22 cellular contexts compared by ENCODE assay signal in genomic region chr17:34287858-34288257, GRCh38. TPM values are rescaled to one million over a fixed set of nuclear protein-coding genes. Genes with fewer than 3 reads are reported as not detected.
DNase-seq lines count a peak whose midpoint lies in the region; ATAC-seq, FAIRE-seq and TF ChIP-seq lines count a peak whose summit lies in the region.
"Had no signal": no experiment of that assay in that cellular context is flagged by ENCODE, and none has a peak within 500 bp of the region (broad histone marks: within the 10 kb centered on the region; RNA-seq: fewer than 3 reads in every experiment).

No MANE protein-coding gene starts in this region.

- H4K5ac ChIP-seq in IMR-90 (ENCODE audit: low read depth, low read length): no peak overlapping the region

- intact Hi-C loops in IMR-90 (cut with micrococcal nuclease) (no loop called here), endothelial cell of umbilical vein (cut with micrococcal nuclease) (no loop called here), MCF 10A (cut with micrococcal nuclease) (no loop called here)

- no peak overlapping the region for H2BK15ac ChIP-seq in IMR-90 (ENCODE audit: low read depth, low read length)

- H3K4me1 Mint-ChIP-seq in MCF 10A (ENCODE audit: insufficient read depth, unreplicated experiment): no peaks in the 10 kb centered on the region
- H3K4me1 Mint-ChIP-seq: GM23338 had no signal

- no peak overlapping the region for H4K8ac ChIP-seq in IMR-90 (ENCODE audit: low read depth in 2 of 2, low read length in 2 of 2)

- no peak overlapping the region for H2BK20ac ChIP-seq in IMR-90 (ENCODE audit: low read depth, low read length)

- DNase-seq in EH (ENCODE audit: low read depth) (peak; percentile 43), IMR-90 (no peak), endothelial cell of umbilical vein (ENCODE audit: low read depth, low spot score) (peak; percentile 47), osteoblast (ENCODE audit: insufficient read length, low spot score, missing footprints) (no peak), GM03348 (ENCODE audit: low spot score) (no peak), MCF 10A (ENCODE audit: unreplicated experiment) (no peak), kidney tubule cell (ENCODE audit: low spot score) (no peak)
- DNase-seq: 8988T; AML-193; Caco-2; CD4-positive, alpha-beta T cell; GF-D8; HCEC 1CT; KG1 had no signal

- no peak overlapping the region for H2AFZ ChIP-seq in IMR-90 (replicated peaks; ENCODE audit: low read length, poor library complexity)
- H2AFZ ChIP-seq in endothelial cell of umbilical vein (ENCODE audit: low read depth, low read length): no peak overlapping the region
- no peak overlapping the region for H2AFZ ChIP-seq in osteoblast (ENCODE audit: low read length)
- H2AFZ ChIP-seq: GM23338 had no signal

- no peaks in the 10 kb centered on the region for H3K79me1 ChIP-seq in IMR-90 (ENCODE audit: low read depth in 1 of 2, low read length in 2 of 2)

- no peak overlapping the region for H4K91ac ChIP-seq in IMR-90 (ENCODE audit: insufficient read depth, low read depth, low read length)

- H3K9me3 ChIP-seq in IMR-90 (ENCODE audit: control insufficient read depth, insufficient read depth, low read length) (no peaks in the 10 kb centered on the region), endothelial cell of umbilical vein (replicated peaks; ENCODE audit: control insufficient read depth, insufficient read depth, low read length) (no peaks in the 10 kb centered on the region), osteoblast (ENCODE audit: low read depth, low read length) (no peaks in the 10 kb centered on the region)
- H3K9me3 ChIP-seq: Caco-2 had no signal

- no peak overlapping the region for H3K4ac ChIP-seq in IMR-90 (ENCODE audit: low read depth, low read length)

- H3K9me3 Mint-ChIP-seq in MCF 10A (ENCODE audit: unreplicated experiment): no peaks in the 10 kb centered on the region
- H3K9me3 Mint-ChIP-seq: CD4-positive, alpha-beta T cell; GM23338 had no signal

- H3K14ac ChIP-seq in IMR-90 (replicated peaks; ENCODE audit: low read depth, low read length): no peak overlapping the region

- no peak overlapping the region for H3K27ac Mint-ChIP-seq in MCF 10A (ENCODE audit: low read depth, unreplicated experiment)
- H3K27ac Mint-ChIP-seq: CD4-positive, alpha-beta T cell; GM23338 had no signal

- no peak overlapping the region for H2AK5ac ChIP-seq in IMR-90 (ENCODE audit: low read depth, low read length)

- no peak overlapping the region for H3K56ac ChIP-seq in IMR-90 (ENCODE audit: extremely low read depth, insufficient read depth, low read length)

- ATAC-seq in IMR-90 (ENCODE audit: low read depth) (peak; percentile 11; the same call in 1 of the 2 replicates), HG03280 (IDR thresholded peaks at IDR 0.05; ENCODE audit: unreplicated experiment) (no peak)
- ATAC-seq: GM12878, GM23338, HepG2 had no signal

- dilution Hi-C loops in IMR-90 (cut with HindIII; ENCODE audit: low sequenced_read_pairs, unreplicated experiment): no loop called here
- dilution Hi-C loops in endothelial cell of umbilical vein (cut with MboI; ENCODE audit: extremely low pct_ligation_motif_present, low sequenced_read_pairs): no loop called here

- H3K4me1 ChIP-seq in IMR-90 (ENCODE audit: control insufficient read depth, insufficient read depth, low read length) (no peaks in the 10 kb centered on the region; the same call in 1 of the 2 replicates), endothelial cell of umbilical vein (ENCODE audit: control insufficient read depth, extremely low read depth, insufficient read depth, low read length) (peaks cover 5% of the 10 kb centered on the region), osteoblast (ENCODE audit: insufficient read depth, low read length) (peaks cover 9% of the 10 kb centered on the region)
- H3K4me1 ChIP-seq: Caco-2 had no signal

- TF ChIP-seq CTCF in IMR-90 (conservative IDR thresholded peaks at IDR 0.05; ENCODE audit: low read depth, low read length) (no peak), endothelial cell of umbilical vein (IDR thresholded peaks at IDR 0.05; ENCODE audit: extremely low read depth in 1 of 2, insufficient read depth in 1 of 2, low read depth in 1 of 2, low read length in 2 of 2) (no peak), osteoblast (IDR thresholded peaks at IDR 0.05; ENCODE audit: extremely low read depth, low read depth, low read length) (no peak), MCF 10A (IDR thresholded peaks at IDR 0.05; ENCODE audit: unreplicated experiment) (no peak)

- no peak overlapping the region for H3K23ac ChIP-seq in IMR-90 (ENCODE audit: low read depth, low read length)

- no peak overlapping the region for H2AK9ac ChIP-seq in IMR-90 (replicated peaks; ENCODE audit: low read depth, low read length, poor library complexity)

- H3K4me2 ChIP-seq in IMR-90 (ENCODE audit: low read depth, low read length) (no peak overlapping the region), endothelial cell of umbilical vein (ENCODE audit: insufficient read depth, low read length) (no peak overlapping the region), osteoblast (ENCODE audit: insufficient read depth, low read length) (peak overlapping the region; percentile 48)
- H3K4me2 ChIP-seq: GM23338 had no signal

- BruUV-seq in IMR-90 (replicated peaks; lab: Mats Ljungman, UMichigan): no TSS peak
- BruUV-seq in endothelial cell of umbilical vein (replicated peaks; lab: Mats Ljungman, UMichigan): no TSS peak
- no TSS peak for BruUV-seq in MCF 10A (replicated peaks; lab: Mats Ljungman, UMichigan)

- H3K4me3 ChIP-seq in IMR-90 (ENCODE audit: insufficient read depth, low read depth, low read length) (no peak overlapping the region), endothelial cell of umbilical vein (replicated peaks in 1 of 3; ENCODE audit: insufficient read depth in 1 of 3, low read depth in 1 of 3, low read length in 3 of 3) (no peak overlapping the region), osteoblast (ENCODE audit: insufficient read depth, low read length) (no peak overlapping the region)
- H3K4me3 ChIP-seq: GM12878, GM23338 had no signal

- H2BK5ac ChIP-seq in IMR-90 (ENCODE audit: low read depth, low read length, poor library complexity, severe bottlenecking): no peak overlapping the region

- WGBS in IMR-90 (ENCODE audit: extremely low coverage in 2 of 2, insufficient read length in 1 of 2), 2 experiments: no CpG with 5 or more reads among the region's 2 CpGs

- H3K36me3 Mint-ChIP-seq in MCF 10A (ENCODE audit: insufficient read depth, unreplicated experiment): no peaks in the 10 kb centered on the region

- H3K36me3 ChIP-seq in IMR-90 (ENCODE audit: control insufficient read depth, insufficient read depth, low read length) (no peaks in the 10 kb centered on the region), endothelial cell of umbilical vein (ENCODE audit: control insufficient read depth in 2 of 2, extremely low read depth in 1 of 2, insufficient read depth in 2 of 2, low read length in 2 of 2) (no peaks in the 10 kb centered on the region), osteoblast (ENCODE audit: insufficient read depth, low read length) (no peaks in the 10 kb centered on the region)

- H3K9ac ChIP-seq in IMR-90 (ENCODE audit: low read depth, low read length) (no peak overlapping the region), endothelial cell of umbilical vein (replicated peaks; ENCODE audit: extremely low read depth, insufficient read depth, low read length) (no peak overlapping the region)

- no peak overlapping the region for H3K27ac ChIP-seq in IMR-90 (ENCODE audit: insufficient read depth, low read length)
- no peak overlapping the region for H3K27ac ChIP-seq in endothelial cell of umbilical vein (ENCODE audit: insufficient read depth, low read depth, low read length)
- no peak overlapping the region for H3K27ac ChIP-seq in osteoblast (ENCODE audit: low read depth, low read length)
- H3K27ac ChIP-seq: C4-2B had no signal

- no peaks in the 10 kb centered on the region for H3K9me1 ChIP-seq in IMR-90 (ENCODE audit: insufficient read depth, low read length)
- H3K9me1 ChIP-seq in endothelial cell of umbilical vein (replicated peaks; ENCODE audit: control insufficient read depth, extremely low read depth, insufficient read depth, low read length): no peaks in the 10 kb centered on the region

- H3K27me3 Mint-ChIP-seq in MCF 10A (ENCODE audit: insufficient read depth, unreplicated experiment): peaks cover 24% of the 10 kb centered on the region

- H3K79me2 ChIP-seq in endothelial cell of umbilical vein (ENCODE audit: control insufficient read depth, insufficient read depth, low read length) (no peaks in the 10 kb centered on the region), osteoblast (ENCODE audit: insufficient read depth, low read length) (no peaks in the 10 kb centered on the region)

- no peak for TF ChIP-seq RAD21 in IMR-90 (IDR thresholded peaks at IDR 0.05; ENCODE audit: low read length)

- TF ChIP-seq POLR2A in IMR-90 (IDR thresholded peaks at IDR 0.05; ENCODE audit: low read depth, low read length) (no peak), endothelial cell of umbilical vein (IDR thresholded peaks at IDR 0.05; ENCODE audit: low read depth, low read length) (no peak)

- FAIRE-seq in endothelial cell of umbilical vein (lab: Jason Lieb, UNC): peak; percentile 31
- FAIRE-seq: D721Med, GM12878, GM19239, H54, HepG2 had no signal

- H2BK120ac ChIP-seq in IMR-90 (ENCODE audit: low read depth, low read length): no peak overlapping the region

- H3K18ac ChIP-seq in IMR-90 (ENCODE audit: low read depth, low read length): no peak overlapping the region

- POLR2A ChIA-PET in IMR-90 (lab: Charles Lee; ENCODE audit: unreplicated experiment) (no interaction called here), endothelial cell of umbilical vein (lab: Charles Lee) (no interaction called here), MCF 10A (lab: Yijun Ruan, JAX) (interaction anchor here (0.6 kb wide), 1 partner anchor 8 kb away, joined by 3 read pairs; no protein-coding TSS in a partner anchor)

- H4K20me1 ChIP-seq in IMR-90 (ENCODE audit: insufficient read depth, low read length) (no peaks in the 10 kb centered on the region), endothelial cell of umbilical vein (replicated peaks; ENCODE audit: control insufficient read depth, extremely low read depth, insufficient read depth, low read length) (no peaks in the 10 kb centered on the region), osteoblast (ENCODE audit: insufficient read depth, low read length) (no peaks in the 10 kb centered on the region)

- in situ Hi-C loops in IMR-90 (cut with MboI; ENCODE audit: low sequenced_read_pairs): no loop called here

- CTCF ChIA-PET in IMR-90 (lab: Yijun Ruan, JAX): no interaction called here
- CTCF ChIA-PET in endothelial cell of umbilical vein (lab: Charles Lee): interaction anchor here (1.1 to 2.9 kb wide), 3 partner anchors 18 to 87 kb away, joined by 4 to 7 read pairs (median 5); no protein-coding TSS in a partner anchor
- CTCF ChIA-PET in MCF 10A (lab: Yijun Ruan, JAX): interaction anchor here (0.5 to 0.7 kb wide), 2 partner anchors 29 to 73 kb away, joined by 3 read pairs; no protein-coding TSS in a partner anchor

- no peak overlapping the region for H3K4me3 Mint-ChIP-seq in MCF 10A (ENCODE audit: unreplicated experiment)
- H3K4me3 Mint-ChIP-seq: CD4-positive, alpha-beta T cell; GM23338 had no signal

- H3K27me3 ChIP-seq in IMR-90 (ENCODE audit: control insufficient read depth, insufficient read depth, low read length): peaks cover 11% of the 10 kb centered on the region
- H3K27me3 ChIP-seq in endothelial cell of umbilical vein (ENCODE audit: control insufficient read depth in 2 of 2, insufficient read depth in 2 of 2, low read length in 2 of 2): peaks cover 10 to 14% of the 10 kb centered on the region in 2 experiments
- no peaks in the 10 kb centered on the region for H3K27me3 ChIP-seq in osteoblast (ENCODE audit: insufficient read depth, low read length)

RNA-seq across cellular contexts. Expression of gene CCL11, which starts 2.3 kb away (rescaled TPM):
- total RNA-seq in IMR-90 (2012; rRNA removed) (not detected in 2 replicates), endothelial cell of umbilical vein (not detected in 2 replicates), osteoblast (not detected in 2 replicates), MCF 10A (2022) (not detected in 2 replicates)
- polyA plus RNA-seq in IMR-90 (2012; rRNA removed) (not detected in 2 replicates), endothelial cell of umbilical vein (not detected in 2 replicates)
- polyA plus RNA-seq in IMR-90 (2012; cell fraction: cytosol; rRNA removed): not detected in 2 replicates
- polyA plus RNA-seq in IMR-90 (2012; cell fraction: nucleus; rRNA removed; ENCODE audit: low replicate concordance): not detected in 2 replicates
- not detected in 2 replicates for polyA plus RNA-seq in endothelial cell of umbilical vein (2011; cell fraction: cytosol; rRNA removed)
- not detected in 2 replicates for polyA plus RNA-seq in endothelial cell of umbilical vein (2011; cell fraction: nucleus; rRNA removed)
- not detected in 2 replicates for polyA plus RNA-seq in endothelial cell of umbilical vein (2012)
- polyA minus RNA-seq in endothelial cell of umbilical vein: not detected in 2 replicates
- not detected for polyA minus RNA-seq in endothelial cell of umbilical vein (2011; cell fraction: cytosol; rRNA and poly(A)+ RNA removed)
- polyA minus RNA-seq in endothelial cell of umbilical vein (2011; cell fraction: nucleus; rRNA and poly(A)+ RNA removed): not detected in 2 replicates
- total RNA-seq: Caco-2; CD4-positive, alpha-beta T cell; GM12878; GM23338; HepG2 had no signal
- polyA plus RNA-seq: GM12878, GM23338, HepG2 had no signal

RNA-seq across cellular contexts. Expression of gene CCL7, which starts 17.8 kb away (rescaled TPM):
- total RNA-seq in IMR-90 (2012; rRNA removed) (0.18 and 0.28 TPM in 2 replicates), endothelial cell of umbilical vein (not detected in 2 replicates), osteoblast (0.29 and 0.36 TPM in 2 replicates), MCF 10A (2022) (not detected in 2 replicates)
- polyA plus RNA-seq in IMR-90 (2012; rRNA removed) (0.24 and 0.58 TPM in 2 replicates), endothelial cell of umbilical vein (0.25 and 0.76 TPM in 2 replicates)
- polyA plus RNA-seq in IMR-90 (2012; cell fraction: cytosol; rRNA removed): 0.15 and 0.27 TPM in 2 replicates
- not detected in 2 replicates for polyA plus RNA-seq in IMR-90 (2012; cell fraction: nucleus; rRNA removed; ENCODE audit: low replicate concordance)
- polyA plus RNA-seq in endothelial cell of umbilical vein (2011; cell fraction: cytosol; rRNA removed): 0.86 and 0.88 TPM in 2 replicates
- polyA plus RNA-seq in endothelial cell of umbilical vein (2011; cell fraction: nucleus; rRNA removed): not detected in 2 replicates
- 0.86 and 1.3 TPM in 2 replicates for polyA plus RNA-seq in endothelial cell of umbilical vein (2012)
- 0.59 TPM in 1 of 2 replicates, not detected in the other for polyA minus RNA-seq in endothelial cell of umbilical vein
- not detected for polyA minus RNA-seq in endothelial cell of umbilical vein (2011; cell fraction: cytosol; rRNA and poly(A)+ RNA removed)
- not detected in 2 replicates for polyA minus RNA-seq in endothelial cell of umbilical vein (2011; cell fraction: nucleus; rRNA and poly(A)+ RNA removed)
- total RNA-seq: Caco-2; CD4-positive, alpha-beta T cell; GM12878; GM23338; HepG2 had no signal
- polyA plus RNA-seq: GM12878, GM23338, HepG2 had no signal

RNA-seq across cellular contexts. Expression of gene CCL8, which starts 31.4 kb away (rescaled TPM):
- total RNA-seq in IMR-90 (2012; rRNA removed): not detected in 2 replicates
- not detected in 2 replicates for polyA plus RNA-seq in IMR-90 (2012; rRNA removed)
- polyA plus RNA-seq in IMR-90 (2012; cell fraction: cytosol; rRNA removed): not detected in 2 replicates
- not detected in 2 replicates for polyA plus RNA-seq in IMR-90 (2012; cell fraction: nucleus; rRNA removed; ENCODE audit: low replicate concordance)
- not detected in 2 replicates for total RNA-seq in endothelial cell of umbilical vein
- polyA plus RNA-seq in endothelial cell of umbilical vein: not detected in 2 replicates
- polyA plus RNA-seq in endothelial cell of umbilical vein (2011; cell fraction: cytosol; rRNA removed): not detected in 2 replicates
- not detected in 2 replicates for polyA plus RNA-seq in endothelial cell of umbilical vein (2011; cell fraction: nucleus; rRNA removed)
- not detected in 2 replicates for polyA plus RNA-seq in endothelial cell of umbilical vein (2012)
- not detected in 2 replicates for polyA minus RNA-seq in endothelial cell of umbilical vein
- not detected for polyA minus RNA-seq in endothelial cell of umbilical vein (2011; cell fraction: cytosol; rRNA and poly(A)+ RNA removed)
- not detected in 2 replicates for polyA minus RNA-seq in endothelial cell of umbilical vein (2011; cell fraction: nucleus; rRNA and poly(A)+ RNA removed)
- 0.36 TPM in 1 of 2 replicates, not detected in the other for total RNA-seq in osteoblast
- total RNA-seq in MCF 10A (2022): not detected in 2 replicates
- total RNA-seq: Caco-2; CD4-positive, alpha-beta T cell; GM12878; GM23338; HepG2 had no signal
- polyA plus RNA-seq: GM12878, GM23338, HepG2 had no signal

RNA-seq across cellular contexts. Expression of gene CCL2, which starts 32.8 kb away (rescaled TPM):
- total RNA-seq in IMR-90 (2012; rRNA removed): 126 and 206 TPM in 2 replicates
- 85.9 and 103 TPM in 2 replicates for polyA plus RNA-seq in IMR-90 (2012; rRNA removed)
- polyA plus RNA-seq in IMR-90 (2012; cell fraction: cytosol; rRNA removed): 67.4 and 73.1 TPM in 2 replicates
- polyA plus RNA-seq in IMR-90 (2012; cell fraction: nucleus; rRNA removed; ENCODE audit: low replicate concordance): 22.7 and 55.8 TPM in 2 replicates
- total RNA-seq in endothelial cell of umbilical vein: 160 and 238 TPM in 2 replicates
- 599 and 714 TPM in 2 replicates for polyA plus RNA-seq in endothelial cell of umbilical vein
- 413 and 493 TPM in 2 replicates for polyA plus RNA-seq in endothelial cell of umbilical vein (2011; cell fraction: cytosol; rRNA removed)
- 397 and 484 TPM in 2 replicates for polyA plus RNA-seq in endothelial cell of umbilical vein (2011; cell fraction: nucleus; rRNA removed)
- 183 and 266 TPM in 2 replicates for polyA plus RNA-seq in endothelial cell of umbilical vein (2012)
- 466 and 572 TPM in 2 replicates for polyA minus RNA-seq in endothelial cell of umbilical vein
- polyA minus RNA-seq in endothelial cell of umbilical vein (2011; cell fraction: cytosol; rRNA and poly(A)+ RNA removed): not detected
- polyA minus RNA-seq in endothelial cell of umbilical vein (2011; cell fraction: nucleus; rRNA and poly(A)+ RNA removed): 227 and 262 TPM in 2 replicates
- 56.3 and 70.9 TPM in 2 replicates for total RNA-seq in osteoblast
- 0.59 and 1.0 TPM in 2 replicates for total RNA-seq in MCF 10A (2022)
- total RNA-seq: Caco-2; CD4-positive, alpha-beta T cell; GM12878; HepG2 had no signal
- polyA plus RNA-seq: HepG2 had no signal

Comparison
In these comparisons a context has a peak if more than half of its experiments do, and no peak if none do; other contexts are left out.
1. DNase-seq: peak in EH (single experiment) and endothelial cell of umbilical vein (single experiment); none in IMR-90 (single experiment), osteoblast (single experiment), GM03348 (single experiment), MCF 10A (single experiment) and kidney tubule cell (single experiment).